9 cellular contexts compared by ENCODE assay signal in genomic region chrX:39969099-39969825, GRCh38.
DNase-seq lines count a peak whose midpoint lies in the region; ATAC-seq lines count a peak whose summit lies in the region.
"Had no signal": no experiment of that assay in that cellular context is flagged by ENCODE, and none has a peak within 500 bp of the region (broad histone marks: within the 10 kb centered on the region; RNA-seq: fewer than 3 reads in every experiment).

No MANE protein-coding gene starts in this region.

- H3K4me3 ChIP-seq in H7 (ENCODE audit: insufficient read depth, low read depth, low read length), result no peak overlapping the region
- H3K4me3 ChIP-seq: transverse colon had no signal

- intact Hi-C loops in activated T-helper 1 cell treated with anti-CD3 and anti-CD28 coated beads, Interleukin-12 subunit alpha, Interleukin-12 subunit beta, Interleukin-2, Interleukin-4 antibody, amounts not matched to agents 30 ng/mL and 10 ng/mL and 1 ng/mL, durations not matched to agents 14 hours and 24 hours and 36 hours (cut with micrococcal nuclease), result no loop called here

- H3K27me3 ChIP-seq in H7 (ENCODE audit: control insufficient read depth, insufficient read depth, low read length), result no peaks in the 10 kb centered on the region
- H3K27me3 ChIP-seq: transverse colon had no signal

- POLR2A ChIA-PET in naive thymus-derived CD8-positive, alpha-beta T cell (lab: Charles Lee), result interaction anchor here (0.6 to 0.9 kb wide), 2 partner anchors 25 to 114 kb away, joined by 3 to 4 read pairs; no protein-coding TSS in a partner anchor

- no peaks in the 10 kb centered on the region for H3K36me3 ChIP-seq in H7 (replicated peaks; ENCODE audit: control insufficient read depth, insufficient read depth, low read length)
- H3K36me3 ChIP-seq: transverse colon had no signal

- H3K4me3 Mint-ChIP-seq in activated T-helper 1 cell treated with anti-CD3 and anti-CD28 coated beads, Interleukin-12 subunit alpha, Interleukin-12 subunit beta, Interleukin-2, Interleukin-4 antibody, amounts not matched to agents 30 ng/mL and 10 ng/mL and 1 ng/mL, durations not matched to agents 14 hours and 24 hours and 36 hours, result no peak overlapping the region
- H3K4me3 Mint-ChIP-seq in naive thymus-derived CD8-positive, alpha-beta T cell, result peak overlapping the region in 9 of 10 donors; percentile 39 to 71 (median 57)

- DNase-seq in H7, result peak; percentile 89
- peak; percentile 70 for DNase-seq in NCI-H2171 treated with DMSO at 0.1 percent for 48 hours (lab: John Stamatoyannopoulos, UW)
- peak; percentile 2 for DNase-seq in activated T-helper 1 cell treated with anti-CD3 and anti-CD28 coated beads, Interleukin-12 subunit alpha, Interleukin-12 subunit beta, Interleukin-2, Interleukin-4 antibody, amounts not matched to agents 30 ng/mL and 10 ng/mL and 1 ng/mL, durations not matched to agents 14 hours and 24 hours and 36 hours (ENCODE audit: low spot score)
- peak in 8 of 10 donors; percentile 1 to 63 (median 22) for DNase-seq in naive thymus-derived CD8-positive, alpha-beta T cell
- no peak for DNase-seq in NCI-H1694 treated with DMSO at 0.1 percent for 48 hours (lab: John Stamatoyannopoulos, UW)
- DNase-seq: transverse colon had no signal

- H3K27me3 Mint-ChIP-seq in activated T-helper 1 cell treated with anti-CD3 and anti-CD28 coated beads, Interleukin-12 subunit alpha, Interleukin-12 subunit beta, Interleukin-2, Interleukin-4 antibody, amounts not matched to agents 30 ng/mL and 10 ng/mL and 1 ng/mL, durations not matched to agents 14 hours and 24 hours and 36 hours (ENCODE audit: insufficient read depth), result no peaks in the 10 kb centered on the region
- peaks cover 0 to 2% (median 0%) of the 10 kb centered on the region in 5 donors for H3K27me3 Mint-ChIP-seq in naive thymus-derived CD8-positive, alpha-beta T cell

- peaks cover 6% of the 10 kb centered on the region for H3K4me1 Mint-ChIP-seq in activated T-helper 1 cell treated with anti-CD3 and anti-CD28 coated beads, Interleukin-12 subunit alpha, Interleukin-12 subunit beta, Interleukin-2, Interleukin-4 antibody, amounts not matched to agents 30 ng/mL and 10 ng/mL and 1 ng/mL, durations not matched to agents 14 hours and 24 hours and 36 hours (ENCODE audit: low read depth)
- peaks cover 0 to 29% (median 13%) of the 10 kb centered on the region in 4 donors for H3K4me1 Mint-ChIP-seq in naive thymus-derived CD8-positive, alpha-beta T cell

- peaks cover 17% of the 10 kb centered on the region for H3K9me3 Mint-ChIP-seq in activated T-helper 1 cell treated with anti-CD3 and anti-CD28 coated beads, Interleukin-12 subunit alpha, Interleukin-12 subunit beta, Interleukin-2, Interleukin-4 antibody, amounts not matched to agents 30 ng/mL and 10 ng/mL and 1 ng/mL, durations not matched to agents 14 hours and 24 hours and 36 hours
- peaks cover 0 to 17% (median 4%) of the 10 kb centered on the region in 9 donors for H3K9me3 Mint-ChIP-seq in naive thymus-derived CD8-positive, alpha-beta T cell

- H3K36me3 Mint-ChIP-seq in activated T-helper 1 cell treated with anti-CD3 and anti-CD28 coated beads, Interleukin-12 subunit alpha, Interleukin-12 subunit beta, Interleukin-2, Interleukin-4 antibody, amounts not matched to agents 30 ng/mL and 10 ng/mL and 1 ng/mL, durations not matched to agents 14 hours and 24 hours and 36 hours (ENCODE audit: low read depth), result peaks cover 5% of the 10 kb centered on the region
- peaks cover 0 to 7% (median 3%) of the 10 kb centered on the region in 3 donors for H3K36me3 Mint-ChIP-seq in naive thymus-derived CD8-positive, alpha-beta T cell

- ATAC-seq in naive thymus-derived CD8-positive, alpha-beta T cell, result peak; percentile 53 to 74
- no peak for ATAC-seq in HG02852 (IDR thresholded peaks at IDR 0.05; ENCODE audit: unreplicated experiment)
- ATAC-seq in GM21576 (IDR thresholded peaks at IDR 0.05; ENCODE audit: unreplicated experiment), result no peak
- no peak for ATAC-seq in GM21515 (IDR thresholded peaks at IDR 0.05; ENCODE audit: unreplicated experiment)

- H3K27ac Mint-ChIP-seq in activated T-helper 1 cell treated with anti-CD3 and anti-CD28 coated beads, Interleukin-12 subunit alpha, Interleukin-12 subunit beta, Interleukin-2, Interleukin-4 antibody, amounts not matched to agents 30 ng/mL and 10 ng/mL and 1 ng/mL, durations not matched to agents 14 hours and 24 hours and 36 hours, result peak overlapping the region; percentile 34
- peak overlapping the region; percentile 65 to 92 (median 83) for H3K27ac Mint-ChIP-seq in naive thymus-derived CD8-positive, alpha-beta T cell

Comparison
In these comparisons a context has a peak if more than half of its experiments do, and no peak if none do; other contexts are left out.
1. ATAC-seq: peak in naive thymus-derived CD8-positive, alpha-beta T cell (2 of 2); none in HG02852 (single experiment), GM21576 (single experiment) and GM21515 (single experiment).